ENCODE assay signal across 1 cellular context in genomic region chr3:138437281-138437680, GRCh38.
TF ChIP-seq lines count a peak whose summit lies in the region.

No MANE protein-coding gene starts in this region.

TF ChIP-seq in K562, 482 proteins besides CTCF, POLR2A, EP300 and RAD21:
- TF ChIP-seq ARID3A (IDR thresholded peaks at IDR 0.05; ENCODE audit: borderline replicate concordance, low read depth, low read length) (no peak), EGR1 (conservative IDR thresholded peaks at IDR 0.05) (no peak), YBX1 (IDR thresholded peaks at IDR 0.05) (no peak), KLF16 (IDR thresholded peaks at IDR 0.05) (no peak), NELFE (IDR thresholded peaks at IDR 0.05; ENCODE audit: insufficient read depth, insufficient read length) (no peak), KAT7 (CRISPR knock-in tag; IDR thresholded peaks at IDR 0.05; ENCODE audit: borderline replicate concordance) (no peak), GATAD2A (IDR thresholded peaks at IDR 0.05) (no peak), EZH2 (IDR thresholded peaks at IDR 0.05; ENCODE audit: borderline replicate concordance, low read depth, low read length) (no peak), PURB (CRISPR knock-in tag; IDR thresholded peaks at IDR 0.05; ENCODE audit: low read depth) (no peak), ZNF282 (CRISPR knock-in tag; IDR thresholded peaks at IDR 0.05) (no peak), SOX6 (IDR thresholded peaks at IDR 0.05) (no peak), NBN (IDR thresholded peaks at IDR 0.05; ENCODE audit: low read depth) (no peak), RERE (CRISPR knock-in tag; IDR thresholded peaks at IDR 0.05; ENCODE audit: borderline replicate concordance) (no peak)
- TF ChIP-seq, protein P1, sequence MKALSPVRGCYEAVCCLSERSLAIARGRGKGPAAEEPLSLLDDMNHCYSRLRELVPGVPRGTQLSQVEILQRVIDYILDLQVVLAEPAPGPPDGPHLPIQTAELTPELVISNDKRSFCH (CRISPR knock-in tag; IDR thresholded peaks at IDR 0.05): no peak
- TF ChIP-seq, protein P1 (tag; IDR thresholded peaks at IDR 0.05): no peak
- TF ChIP-seq, protein P2, sequence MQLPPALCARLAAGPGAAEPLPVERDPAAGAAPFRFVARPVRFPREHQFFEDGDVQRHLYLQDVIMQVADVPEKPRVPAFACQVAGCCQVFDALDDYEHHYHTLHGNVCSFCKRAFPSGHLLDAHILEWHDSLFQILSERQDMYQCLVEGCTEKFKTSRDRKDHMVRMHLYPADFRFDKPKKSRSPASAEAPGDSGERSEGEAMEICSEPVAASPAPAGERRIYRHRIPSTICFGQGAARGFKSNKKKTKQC (CRISPR knock-in tag; IDR thresholded peaks at IDR 0.05): no peak
- TF ChIP-seq, protein P3, sequence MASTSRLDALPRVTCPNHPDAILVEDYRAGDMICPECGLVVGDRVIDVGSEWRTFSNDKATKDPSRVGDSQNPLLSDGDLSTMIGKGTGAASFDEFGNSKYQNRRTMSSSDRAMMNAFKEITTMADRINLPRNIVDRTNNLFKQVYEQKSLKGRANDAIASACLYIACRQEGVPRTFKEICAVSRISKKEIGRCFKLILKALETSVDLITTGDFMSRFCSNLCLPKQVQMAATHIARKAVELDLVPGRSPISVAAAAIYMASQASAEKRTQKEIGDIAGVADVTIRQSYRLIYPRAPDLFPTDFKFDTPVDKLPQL (IDR thresholded peaks at IDR 0.05; ENCODE audit: extremely low read depth, insufficient read length): no peak
